In genomic region chr12:66240106-66240820, GRCh38 we compare ENCODE assay signal across 19 cellular contexts. TPM values are rescaled to one million over a fixed set of nuclear protein-coding genes. Genes with fewer than 3 reads are reported as not detected.
DNase-seq lines count a peak whose midpoint lies in the region; ATAC-seq and TF ChIP-seq lines count a peak whose summit lies in the region.
"Had no signal": no experiment of that assay in that cellular context is flagged by ENCODE, and none has a peak within 500 bp of the region (broad histone marks: within the 10 kb centered on the region; RNA-seq: fewer than 3 reads in every experiment).

No MANE protein-coding gene starts in this region.

- peaks cover 27% of the 10 kb centered on the region for H3K36me3 Mint-ChIP-seq in dendritic cell treated with granulocyte-macrophage colony-stimulating factor and Interleukin-4, amounts not matched to agents 40 ng/mL and 50 ng/mL, for 4 days (ENCODE audit: low read depth)
- H3K36me3 Mint-ChIP-seq in CD4-positive, alpha-beta T cell (ENCODE audit: low read depth), result no peaks in the 10 kb centered on the region
- H3K36me3 Mint-ChIP-seq: activated naive CD8-positive, alpha-beta T cell treated with anti-CD3 and anti-CD28 coated beads for 36 hours; IgD-negative memory B cell; naive B cell had no signal

- TF ChIP-seq CTCF in cardiac muscle cell (IDR thresholded peaks at IDR 0.05; ENCODE audit: low read depth, low read length), result no peak
- no peak for TF ChIP-seq CTCF in upper lobe of left lung (IDR thresholded peaks at IDR 0.05)
- no peak for TF ChIP-seq CTCF in A673 (conservative IDR thresholded peaks at IDR 0.05; ENCODE audit: low read depth, low read length)
- no peak for TF ChIP-seq CTCF in CD4-positive, alpha-beta T cell (IDR thresholded peaks at IDR 0.05)

- H3K9me3 Mint-ChIP-seq in dendritic cell treated with granulocyte-macrophage colony-stimulating factor and Interleukin-4, amounts not matched to agents 40 ng/mL and 50 ng/mL, for 4 days, result no peaks in the 10 kb centered on the region
- no peaks in the 10 kb centered on the region for H3K9me3 Mint-ChIP-seq in CD4-positive, alpha-beta T cell
- H3K9me3 Mint-ChIP-seq: activated CD8-positive, alpha-beta T cell treated with anti-CD3 and anti-CD28 coated beads for 36 hours; activated naive CD8-positive, alpha-beta T cell treated with anti-CD3 and anti-CD28 coated beads for 36 hours; H9; IgD-negative memory B cell; naive B cell had no signal

- ATAC-seq in left ventricle myocardium superior, result no peak
- ATAC-seq in upper lobe of left lung (ENCODE audit: low FRiP score in 2 of 2), result no peak
- ATAC-seq in CD4-positive, alpha-beta T cell (ENCODE audit: poor library complexity), result no peak
- ATAC-seq: activated CD8-positive, alpha-beta T cell treated with anti-CD3 and anti-CD28 coated beads for 36 hours had no signal

- no peak overlapping the region for H3K4me3 Mint-ChIP-seq in dendritic cell treated with granulocyte-macrophage colony-stimulating factor and Interleukin-4, amounts not matched to agents 40 ng/mL and 50 ng/mL, for 4 days
- no peak overlapping the region for H3K4me3 Mint-ChIP-seq in CD4-positive, alpha-beta T cell
- H3K4me3 Mint-ChIP-seq: activated CD8-positive, alpha-beta T cell treated with anti-CD3 and anti-CD28 coated beads for 36 hours; activated naive CD8-positive, alpha-beta T cell treated with anti-CD3 and anti-CD28 coated beads for 36 hours; H9; IgD-negative memory B cell; naive B cell had no signal

- H3K4me1 ChIP-seq in cardiac muscle cell (ENCODE audit: low read depth) (peaks cover 49% of the 10 kb centered on the region), upper lobe of left lung (peaks cover 0 to 13% (median 7%) of the 10 kb centered on the region in 4 donors), A673 (ENCODE audit: insufficient read depth, low read length, poor library complexity, severe bottlenecking) (peaks cover 5% of the 10 kb centered on the region)

- H3K36me3 ChIP-seq in cardiac muscle cell, result no peaks in the 10 kb centered on the region
- H3K36me3 ChIP-seq in upper lobe of left lung, result peaks cover 0 to 47% (median 0%) of the 10 kb centered on the region in 4 donors
- H3K36me3 ChIP-seq in A673 (ENCODE audit: insufficient read depth, low read length, poor library complexity, severe bottlenecking), result no peaks in the 10 kb centered on the region

- BruUV-seq in A673 (replicated peaks; lab: Mats Ljungman, UMichigan), result no TSS peak

- H3K4me3 ChIP-seq in cardiac muscle cell (no peak overlapping the region), upper lobe of left lung (no peak overlapping the region), A673 (ENCODE audit: low read depth, low read length, poor library complexity, severe bottlenecking) (no peak overlapping the region)
- H3K4me3 ChIP-seq: smooth muscle cell had no signal

- intact Hi-C loops in left ventricle myocardium superior (cut with micrococcal nuclease), result no loop called here
- intact Hi-C loops in dendritic cell treated with granulocyte-macrophage colony-stimulating factor and Interleukin-4, amounts not matched to agents 40 ng/mL and 50 ng/mL, for 4 days (cut with micrococcal nuclease), result no loop called here
- intact Hi-C loops in A673 (cut with micrococcal nuclease; ENCODE audit: unreplicated experiment), result no loop called here
- intact Hi-C loops in CD4-positive, alpha-beta T cell (cut with DNase I, micrococcal nuclease), result no loop called here

- H3K9me3 ChIP-seq in cardiac muscle cell (ENCODE audit: low read depth) (no peaks in the 10 kb centered on the region), upper lobe of left lung (no peaks in the 10 kb centered on the region), A673 (ENCODE audit: low read depth, low read length, poor library complexity, severe bottlenecking) (no peaks in the 10 kb centered on the region)
- no peaks in the 10 kb centered on the region for H3K9me3 ChIP-seq in CD4-positive, alpha-beta T cell (ENCODE audit: control insufficient read depth, low read length)

- H3K27ac Mint-ChIP-seq in dendritic cell treated with granulocyte-macrophage colony-stimulating factor and Interleukin-4, amounts not matched to agents 40 ng/mL and 50 ng/mL, for 4 days, result peak overlapping the region; percentile 73
- no peak overlapping the region for H3K27ac Mint-ChIP-seq in CD4-positive, alpha-beta T cell
- H3K27ac Mint-ChIP-seq: activated CD8-positive, alpha-beta T cell treated with anti-CD3 and anti-CD28 coated beads for 36 hours; activated naive CD8-positive, alpha-beta T cell treated with anti-CD3 and anti-CD28 coated beads for 36 hours; H9; IgD-negative memory B cell; naive B cell had no signal

- POLR2A ChIA-PET in A673 (lab: Charles Lee; ENCODE audit: low non-redundant PET), result no interaction called here
- POLR2A ChIA-PET in CD4-positive, alpha-beta T cell (lab: Charles Lee), result no interaction called here

- CTCF ChIA-PET in A673 (lab: Charles Lee), result no interaction called here
- CTCF ChIA-PET in CD4-positive, alpha-beta T cell (lab: Charles Lee), result no interaction called here

- no peaks in the 10 kb centered on the region for H3K27me3 Mint-ChIP-seq in dendritic cell treated with granulocyte-macrophage colony-stimulating factor and Interleukin-4, amounts not matched to agents 40 ng/mL and 50 ng/mL, for 4 days
- peaks cover 60% of the 10 kb centered on the region for H3K27me3 Mint-ChIP-seq in CD4-positive, alpha-beta T cell
- H3K27me3 Mint-ChIP-seq: naive B cell had no signal

- WGBS in upper lobe of left lung, 2 donors, result 64 to 75% methylated on average over 7 of the region's 7 CpGs

- TF ChIP-seq EP300 in upper lobe of left lung (IDR thresholded peaks at IDR 0.05), result no peak

- peaks cover 71% of the 10 kb centered on the region for H3K4me1 Mint-ChIP-seq in dendritic cell treated with granulocyte-macrophage colony-stimulating factor and Interleukin-4, amounts not matched to agents 40 ng/mL and 50 ng/mL, for 4 days (ENCODE audit: low read depth)
- peaks cover 5% of the 10 kb centered on the region for H3K4me1 Mint-ChIP-seq in CD4-positive, alpha-beta T cell (ENCODE audit: low read depth)

- TF ChIP-seq POLR2A in upper lobe of left lung (IDR thresholded peaks at IDR 0.05), result no peak

- DNase-seq in cardiac muscle cell (ENCODE audit: low read depth in 1 of 2, low spot score in 1 of 2) (no peak), left ventricle myocardium superior (no peak), NOMO-1 treated with dmso at 0.1 percent for 144 hours (lab: John Stamatoyannopoulos, UW; ENCODE audit: unreplicated experiment) (peak; percentile 65), upper lobe of left lung (no peak), A673 (ENCODE audit: low spot score) (no peak), NCI-H2196 treated with DMSO at 0.1 percent for 48 hours (lab: John Stamatoyannopoulos, UW; ENCODE audit: unreplicated experiment) (no peak)
- DNase-seq in CD4-positive, alpha-beta T cell, result no peak
- DNase-seq: 8988T; activated CD4-positive, alpha-beta T cell treated with anti-CD3 and anti-CD28 coated beads for 1 hour; activated CD8-positive, alpha-beta T cell treated with anti-CD3 and anti-CD28 coated beads for 36 hours; activated naive CD8-positive, alpha-beta T cell treated with anti-CD3 and anti-CD28 coated beads for 36 hours; DMS79; H9; naive B cell; NCI-H146; NCI-H524 had no signal

- H3K27me3 ChIP-seq in cardiac muscle cell, result no peaks in the 10 kb centered on the region
- no peaks in the 10 kb centered on the region for H3K27me3 ChIP-seq in upper lobe of left lung
- no peaks in the 10 kb centered on the region for H3K27me3 ChIP-seq in A673 (replicated peaks; ENCODE audit: insufficient read depth, low read depth, low read length, poor library complexity)
- peaks cover 23% of the 10 kb centered on the region for H3K27me3 ChIP-seq in CD4-positive, alpha-beta T cell (ENCODE audit: control insufficient read depth, insufficient read depth, low read length)

- H3K27ac ChIP-seq in cardiac muscle cell (peak overlapping the region; percentile 46), upper lobe of left lung (peak overlapping the region; percentile 44 to 80 (median 50)), A673 (ENCODE audit: low read depth, low read length, poor library complexity, severe bottlenecking) (no peak overlapping the region)
- no peak overlapping the region for H3K27ac ChIP-seq in CD4-positive, alpha-beta T cell (ENCODE audit: low read depth, low read length)

RNA-seq across cellular contexts. Expression of gene IRAK3, which starts 51.2 kb away (rescaled TPM):
- total RNA-seq in cardiac muscle cell, result 0.14 and 0.27 TPM in 2 replicates
- polyA plus RNA-seq in cardiac muscle cell, result 0.11 and 0.35 TPM in 2 replicates
- total RNA-seq in left ventricle myocardium superior, result 5.3 TPM
- total RNA-seq in upper lobe of left lung, result 10 to 100 TPM; 33.8 to 65.0 (median 39.7) TPM
- 0.19 and 0.37 TPM in 2 replicates for total RNA-seq in A673 (2021)
- under 1 TPM; 0.59 to 0.74 TPM for total RNA-seq in CD4-positive, alpha-beta T cell
- polyA plus RNA-seq: IgD-negative memory B cell had no signal

Comparison
In these comparisons a context has a peak if more than half of its experiments do, and no peak if none do; other contexts are left out.
1. H3K27ac ChIP-seq: peak in cardiac muscle cell (single experiment) and upper lobe of left lung (4 of 4); none in A673 (single experiment) and CD4-positive, alpha-beta T cell (single experiment).